19 cellular contexts compared by ENCODE assay signal in the genomic region with DNA sequence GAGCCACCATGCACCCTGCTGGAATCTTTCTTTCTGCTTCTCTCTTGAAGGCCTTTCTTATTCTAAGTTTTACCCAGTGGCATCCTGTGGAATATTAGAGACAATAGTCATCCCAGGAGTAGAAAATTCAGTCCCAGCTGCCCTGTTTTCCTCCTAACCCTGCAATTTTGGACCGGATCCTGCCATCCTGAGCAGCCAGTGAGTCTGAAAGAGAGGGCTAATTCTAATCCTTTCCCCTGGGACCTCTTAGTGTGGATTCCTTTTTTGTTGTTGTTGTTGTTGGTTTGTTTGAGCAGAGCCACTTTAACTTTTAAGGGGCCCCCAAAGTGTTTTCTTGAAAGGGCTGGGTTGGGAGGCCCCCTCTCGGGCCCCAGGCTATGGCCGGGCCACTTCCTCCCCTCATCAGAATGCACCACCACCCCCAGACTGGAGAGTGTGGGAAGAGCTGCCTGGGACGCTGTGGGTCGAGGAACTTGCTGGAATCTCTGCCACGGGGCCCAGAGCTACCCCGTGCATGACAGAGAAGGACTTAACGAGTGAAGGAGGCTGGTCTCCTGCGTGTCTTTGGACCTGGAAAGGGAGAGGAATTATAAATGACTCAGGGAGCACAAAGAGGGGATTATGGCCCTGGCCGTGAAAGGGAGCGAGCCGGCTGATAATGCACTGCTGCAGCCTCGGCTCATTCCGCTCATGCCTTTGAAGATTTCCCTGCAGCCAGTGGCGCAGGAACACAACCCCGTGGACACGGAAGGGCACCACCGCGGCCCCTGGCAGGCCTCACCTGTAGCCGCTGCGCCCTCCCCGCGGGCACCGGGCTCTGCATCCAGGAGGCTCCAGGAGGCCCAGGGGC.
DNase-seq lines count a peak whose midpoint lies in the region; ATAC-seq and TF ChIP-seq lines count a peak whose summit lies in the region.
"Had no signal": no experiment of that assay in that cellular context is flagged by ENCODE, and none has a peak within 500 bp of the region (broad histone marks: within the 10 kb centered on the region; RNA-seq: fewer than 3 reads in every experiment).

No MANE protein-coding gene starts in this region.

- TF ChIP-seq CTCF in IMR-90 (conservative IDR thresholded peaks at IDR 0.05; ENCODE audit: low read depth, low read length) = no peak
- no peak for TF ChIP-seq CTCF in smooth muscle cell (IDR thresholded peaks at IDR 0.05; ENCODE audit: borderline replicate concordance, insufficient read depth, poor library complexity, severe bottlenecking)
- no peak for TF ChIP-seq CTCF in mucosa of descending colon (IDR thresholded peaks at IDR 0.05)

- H2BK20ac ChIP-seq in IMR-90 (ENCODE audit: low read depth, low read length) = no peak overlapping the region

- no peak overlapping the region for H3K4me3 ChIP-seq in IMR-90 (ENCODE audit: insufficient read depth, low read depth, low read length)
- no peak overlapping the region for H3K4me3 ChIP-seq in mesenchymal stem cell (ENCODE audit: insufficient read depth in 1 of 2, low read depth in 1 of 2, low read length in 2 of 2)
- no peak overlapping the region for H3K4me3 ChIP-seq in smooth muscle cell
- H3K4me3 ChIP-seq in mucosa of descending colon = no peak overlapping the region
- H3K4me3 ChIP-seq: BLaER1, esophagus muscularis mucosa, sigmoid colon, thoracic aorta had no signal

- no peak for TF ChIP-seq POLR2A in IMR-90 (IDR thresholded peaks at IDR 0.05; ENCODE audit: low read depth, low read length)

- no peak overlapping the region for H2AK9ac ChIP-seq in IMR-90 (replicated peaks; ENCODE audit: low read depth, low read length, poor library complexity)

- H3K36me3 ChIP-seq in IMR-90 (ENCODE audit: control insufficient read depth, insufficient read depth, low read length) (no peaks in the 10 kb centered on the region), mesenchymal stem cell (ENCODE audit: control insufficient read depth in 1 of 2, insufficient read depth in 2 of 2, low read depth in 1 of 2, low read length in 2 of 2) (no peaks in the 10 kb centered on the region), smooth muscle cell (ENCODE audit: low read depth) (no peaks in the 10 kb centered on the region), mucosa of descending colon (ENCODE audit: low read depth) (no peaks in the 10 kb centered on the region)
- H3K36me3 ChIP-seq: BLaER1, esophagus muscularis mucosa, sigmoid colon, thoracic aorta had no signal

- H3K9me1 ChIP-seq in IMR-90 (ENCODE audit: insufficient read depth, low read length) = peaks cover 5% of the 10 kb centered on the region; the same call in 1 of the 2 replicates

- H3K4ac ChIP-seq in IMR-90 (ENCODE audit: low read depth, low read length) (no peak overlapping the region), mesenchymal stem cell (ENCODE audit: low read depth in 1 of 2, low read length in 2 of 2) (peak overlapping the region in 1 of 2 experiments; percentile 41)

- dilution Hi-C loops in IMR-90 (cut with HindIII; ENCODE audit: low sequenced_read_pairs, unreplicated experiment) = no loop called here

- H3K9ac ChIP-seq in IMR-90 (ENCODE audit: low read depth, low read length) = no peak overlapping the region
- no peak overlapping the region for H3K9ac ChIP-seq in mesenchymal stem cell (ENCODE audit: low read length)
- H3K9ac ChIP-seq in smooth muscle cell (ENCODE audit: low read depth) = no peak overlapping the region
- H3K9ac ChIP-seq: BLaER1 had no signal

- no peaks in the 10 kb centered on the region for H3F3A ChIP-seq in smooth muscle cell (ENCODE audit: low read depth)

- 53% methylated on average over 13 of the region's 24 CpGs; no CpG with 5 or more reads in 1 of the 2 experiments for WGBS in IMR-90 (ENCODE audit: extremely low coverage in 2 of 2, insufficient read length in 1 of 2), 2 experiments
- WGBS in mesenchymal stem cell = 22% methylated on average over 22 of the region's 24 CpGs
- 11% methylated on average over 23 of the region's 24 CpGs for WGBS in smooth muscle cell (ENCODE audit: low lambda C conversion rate)

- H3K27me3 ChIP-seq in IMR-90 (ENCODE audit: control insufficient read depth, insufficient read depth, low read length) (peaks cover 25% of the 10 kb centered on the region), mesenchymal stem cell (ENCODE audit: control insufficient read depth in 1 of 2, insufficient read depth in 1 of 2, low read length in 2 of 2) (peaks cover 0 to 16% of the 10 kb centered on the region in 2 experiments), smooth muscle cell (ENCODE audit: low read depth) (no peaks in the 10 kb centered on the region)
- H3K27me3 ChIP-seq: BLaER1 had no signal

- H3K79me1 ChIP-seq in IMR-90 (ENCODE audit: low read depth in 1 of 2, low read length in 2 of 2) (no peaks in the 10 kb centered on the region), mesenchymal stem cell (replicated peaks; ENCODE audit: low read length, poor library complexity, severe bottlenecking) (no peaks in the 10 kb centered on the region)

- H3K27ac ChIP-seq in IMR-90 (ENCODE audit: insufficient read depth, low read length) (no peak overlapping the region), mesenchymal stem cell (ENCODE audit: low read length, poor library complexity, severe bottlenecking) (no peak overlapping the region), smooth muscle cell (ENCODE audit: low read depth) (peak overlapping the region; percentile 52)
- H3K27ac ChIP-seq: BLaER1, esophagus muscularis mucosa, RWPE1, sigmoid colon, thoracic aorta, VCaP had no signal

- no peak overlapping the region for H3K56ac ChIP-seq in IMR-90 (ENCODE audit: extremely low read depth, insufficient read depth, low read length)

- no peak overlapping the region for H2AK5ac ChIP-seq in IMR-90 (ENCODE audit: low read depth, low read length)
- no peak overlapping the region for H2AK5ac ChIP-seq in mesenchymal stem cell (ENCODE audit: low read length, severe bottlenecking)

- in situ Hi-C loops in IMR-90 (cut with MboI; ENCODE audit: low sequenced_read_pairs) = no loop called here

- no peaks in the 10 kb centered on the region for H4K20me1 ChIP-seq in IMR-90 (ENCODE audit: insufficient read depth, low read length)
- no peaks in the 10 kb centered on the region for H4K20me1 ChIP-seq in smooth muscle cell (ENCODE audit: low read depth)
- H4K20me1 ChIP-seq: BLaER1 had no signal

- H3K9me3 ChIP-seq in IMR-90 (ENCODE audit: control insufficient read depth, insufficient read depth, low read length) = no peaks in the 10 kb centered on the region
- no peaks in the 10 kb centered on the region for H3K9me3 ChIP-seq in mesenchymal stem cell (ENCODE audit: control insufficient read depth, low read length)
- no peaks in the 10 kb centered on the region for H3K9me3 ChIP-seq in smooth muscle cell (replicated peaks; ENCODE audit: low read depth)
- H3K9me3 ChIP-seq in mucosa of descending colon = no peaks in the 10 kb centered on the region

- H3K23ac ChIP-seq in IMR-90 (ENCODE audit: low read depth, low read length) = no peak overlapping the region
- no peak overlapping the region for H3K23ac ChIP-seq in mesenchymal stem cell (ENCODE audit: low read length in 2 of 2)

- H2BK120ac ChIP-seq in IMR-90 (ENCODE audit: low read depth, low read length) (no peak overlapping the region), mesenchymal stem cell (ENCODE audit: low read depth, low read length) (peak overlapping the region; percentile 8)

- H3K18ac ChIP-seq in IMR-90 (ENCODE audit: low read depth, low read length) (no peak overlapping the region), mesenchymal stem cell (ENCODE audit: low read depth in 1 of 2, low read length in 2 of 2) (peak overlapping the region in 1 of 2 experiments; percentile 48)

- CTCF ChIA-PET in IMR-90 (lab: Yijun Ruan, JAX) = interaction anchor here (0.6 kb wide), 1 partner anchor 1162 kb away, joined by 3 read pairs; no protein-coding TSS in a partner anchor
- CTCF ChIA-PET in HEK293T (lab: Yijun Ruan, JAX) = no interaction called here

- DNase-seq in IMR-90 (no peak), ecto neural progenitor cell (ENCODE audit: low spot score) (peak; percentile 85), mesenchymal stem cell (peak; percentile 34), smooth muscle cell (lab: John Stamatoyannopoulos, UW; ENCODE audit: unreplicated experiment) (no peak), HEK293T (ENCODE audit: extremely low spot score) (no peak), mucosa of descending colon (no peak)
- DNase-seq in activated CD4-positive, alpha-beta T cell treated with anti-CD3 and anti-CD28 coated beads for 48 hours = no peak
- DNase-seq: activated effector memory CD4-positive, alpha-beta T cell treated with Interleukin-2 at 50 U/mL for 16 hours; naive B cell; sigmoid colon; stimulated activated CD4-positive, alpha-beta T cell treated with anti-CD3 and anti-CD28 coated beads, Interleukin-4, amount 100 ng/mL, for 1 hour; T-cell had no signal

- no peak overlapping the region for H2BK12ac ChIP-seq in mesenchymal stem cell (ENCODE audit: low read length in 2 of 2)

- H3K4me1 ChIP-seq in IMR-90 (ENCODE audit: control insufficient read depth, insufficient read depth, low read length) (peaks cover 4% of the 10 kb centered on the region), mesenchymal stem cell (ENCODE audit: control insufficient read depth, insufficient read depth, low read depth, low read length) (peaks cover 10% of the 10 kb centered on the region), smooth muscle cell (ENCODE audit: low read depth) (peaks cover 28% of the 10 kb centered on the region), mucosa of descending colon (ENCODE audit: low read depth) (no peaks in the 10 kb centered on the region)
- H3K4me1 ChIP-seq: BLaER1, sigmoid colon had no signal

- TF ChIP-seq RAD21 in IMR-90 (IDR thresholded peaks at IDR 0.05; ENCODE audit: low read length) = no peak

- no peaks in the 10 kb centered on the region for H3K79me2 ChIP-seq in smooth muscle cell (ENCODE audit: low read depth)

- H2BK5ac ChIP-seq in IMR-90 (ENCODE audit: low read depth, low read length, poor library complexity, severe bottlenecking) (no peak overlapping the region), mesenchymal stem cell (ENCODE audit: low read depth, low read length, poor library complexity, severe bottlenecking) (no peak overlapping the region)

- H2AFZ ChIP-seq in IMR-90 (replicated peaks; ENCODE audit: low read length, poor library complexity) = peak overlapping the region; percentile 54
- no peak overlapping the region for H2AFZ ChIP-seq in mesenchymal stem cell (ENCODE audit: low read depth, low read length)
- H2AFZ ChIP-seq in smooth muscle cell (ENCODE audit: low read depth) = peak overlapping the region; percentile 54

- ATAC-seq in IMR-90 (ENCODE audit: low read depth) (no peak), GM19397 (IDR thresholded peaks at IDR 0.05; ENCODE audit: unreplicated experiment) (no peak), mucosa of descending colon (no peak)
- ATAC-seq: left lobe of liver, T-cell had no signal

- H3K4me2 ChIP-seq in IMR-90 (ENCODE audit: low read depth, low read length) = no peak overlapping the region
- H3K4me2 ChIP-seq in mesenchymal stem cell (ENCODE audit: low read length, poor library complexity, severe bottlenecking) = no peak overlapping the region
- peak overlapping the region; percentile 80 for H3K4me2 ChIP-seq in smooth muscle cell
- H3K4me2 ChIP-seq: BLaER1 had no signal

- no peak overlapping the region for H2BK15ac ChIP-seq in IMR-90 (ENCODE audit: low read depth, low read length)
- no peak overlapping the region for H2BK15ac ChIP-seq in mesenchymal stem cell (ENCODE audit: low read depth, poor library complexity, severe bottlenecking)

- BruUV-seq in IMR-90 (replicated peaks; lab: Mats Ljungman, UMichigan) = no TSS peak

- H4K8ac ChIP-seq in IMR-90 (ENCODE audit: low read depth in 2 of 2, low read length in 2 of 2) (no peak overlapping the region), mesenchymal stem cell (ENCODE audit: low read length) (peak overlapping the region; percentile 79)

- H3K14ac ChIP-seq in IMR-90 (replicated peaks; ENCODE audit: low read depth, low read length) (no peak overlapping the region), mesenchymal stem cell (ENCODE audit: low read length in 2 of 2) (no peak overlapping the region)

- H4K91ac ChIP-seq in IMR-90 (ENCODE audit: insufficient read depth, low read depth, low read length) = no peak overlapping the region
- H4K91ac ChIP-seq in mesenchymal stem cell (ENCODE audit: low read length) = peak overlapping the region; percentile 70

- POLR2A ChIA-PET in IMR-90 (lab: Charles Lee; ENCODE audit: unreplicated experiment) (no interaction called here), HEK293T (lab: Yijun Ruan, JAX) (no interaction called here)

- intact Hi-C loops in IMR-90 (cut with micrococcal nuclease) (no loop called here), mucosa of descending colon (cut with DNase I, micrococcal nuclease) (no loop called here)

- H4K5ac ChIP-seq in IMR-90 (ENCODE audit: low read depth, low read length) = no peak overlapping the region

Comparison
In these comparisons a context has a peak if more than half of its experiments do, and no peak if none do; other contexts are left out.
1. DNase-seq: peak in ecto neural progenitor cell (single experiment) and mesenchymal stem cell (single experiment); none in IMR-90 (single experiment), smooth muscle cell (single experiment), HEK293T (single experiment), activated CD4-positive, alpha-beta T cell treated with anti-CD3 and anti-CD28 coated beads for 48 hours (single experiment) and mucosa of descending colon (0 of 3).